In genomic region chr7:4091767-4092166, GRCh38 we compare ENCODE assay signal across 25 cellular contexts.
DNase-seq lines count a peak whose midpoint lies in the region; TF ChIP-seq lines count a peak whose summit lies in the region.
"Had no signal": no experiment of that assay in that cellular context is flagged by ENCODE, and none has a peak within 500 bp of the region (broad histone marks: within the 10 kb centered on the region; RNA-seq: fewer than 3 reads in every experiment).

No MANE protein-coding gene starts in this region.

- H3K9me3 ChIP-seq in BLaER1 treated with 17β-estradiol and CSF1 and Interleukin-3, amounts not matched to agents 10 nM and 100 nM (replicated peaks in 1 of 11): peaks cover 14 to 30% (median 20%) of the 10 kb centered on the region in 11 experiments
- H3K9me3 ChIP-seq in mesenchymal stem cell (ENCODE audit: control insufficient read depth, low read length): peaks cover 22% of the 10 kb centered on the region
- H3K9me3 ChIP-seq: BE2C, HAP-1 had no signal

- H4K20me1 ChIP-seq in BLaER1 treated with 17β-estradiol and CSF1 and Interleukin-3, amounts not matched to agents 10 nM and 100 nM: no peaks in the 10 kb centered on the region

- no peak overlapping the region for H3K14ac ChIP-seq in mesenchymal stem cell (ENCODE audit: low read length in 2 of 2)

- no peak overlapping the region for H2BK5ac ChIP-seq in mesenchymal stem cell (ENCODE audit: low read depth, low read length, poor library complexity, severe bottlenecking)

- H4K91ac ChIP-seq in mesenchymal stem cell (ENCODE audit: low read length): no peak overlapping the region

- no peak for TF ChIP-seq CTCF in epithelial cell of esophagus (IDR thresholded peaks at IDR 0.05; ENCODE audit: insufficient read depth, low read depth, low read length, missing control alignments)
- no peak for TF ChIP-seq CTCF in foreskin fibroblast (IDR thresholded peaks at IDR 0.05; ENCODE audit: low read depth, low read length)

- H2AFZ ChIP-seq in mesenchymal stem cell (ENCODE audit: low read depth, low read length): no peak overlapping the region
- H2AFZ ChIP-seq: GM23338 had no signal

- no peak overlapping the region for H3K4me3 ChIP-seq in BLaER1 treated with 17β-estradiol and CSF1 and Interleukin-3, amounts not matched to agents 10 nM and 100 nM
- H3K4me3 ChIP-seq in epithelial cell of esophagus (ENCODE audit: low read length) (no peak overlapping the region), mesenchymal stem cell (ENCODE audit: insufficient read depth in 1 of 2, low read depth in 1 of 2, low read length in 2 of 2) (no peak overlapping the region), foreskin fibroblast (ENCODE audit: low read depth in 1 of 2, low read length in 2 of 2) (no peak overlapping the region)
- H3K4me3 ChIP-seq: A549, GM23338, HAP-1, SK-N-MC had no signal

- peak; percentile 59 for DNase-seq in HT1080 (ENCODE audit: low read depth)
- peak; percentile 53 for DNase-seq in epithelial cell of esophagus (ENCODE audit: low read depth)
- peak; percentile 10 for DNase-seq in mesenchymal stem cell
- no peak for DNase-seq in ACHN
- DNase-seq in D341Med (ENCODE audit: low spot score): no peak
- no peak for DNase-seq in foreskin fibroblast
- DNase-seq: BE2C; CD4-positive, CD25-positive, alpha-beta regulatory T cell; DMS 273 treated with DMSO at 0.1 percent for 48 hours; DMS79 treated with DMSO at 0.1 percent for 48 hours; KG1; NCI-H1105 treated with DMSO at 0.1 percent for 48 hours; NCI-H2029 treated with DMSO at 0.1 percent for 48 hours; NCI-H2171; NCI-H345; NCI-H524; NCI-H774; SHP77; SW 1271 had no signal

- no peak overlapping the region for H3K9ac ChIP-seq in BLaER1 treated with 17β-estradiol and CSF1 and Interleukin-3, amounts not matched to agents 10 nM and 100 nM
- no peak overlapping the region for H3K9ac ChIP-seq in mesenchymal stem cell (ENCODE audit: low read length)

- H3K4me2 ChIP-seq in BLaER1 treated with 17β-estradiol and CSF1 and Interleukin-3, amounts not matched to agents 10 nM and 100 nM: peak overlapping the region in 6 of 11 experiments; percentile 30 to 59 (median 50); a peak in 8 of 22 replicates
- no peak overlapping the region for H3K4me2 ChIP-seq in mesenchymal stem cell (ENCODE audit: low read length, poor library complexity, severe bottlenecking)
- H3K4me2 ChIP-seq: A549, GM23338 had no signal

- in situ Hi-C loops in ACHN (cut with HindIII; ENCODE audit: low pct_ligation_motif_present, low pct_unique_long_range_greater_than_20kb, low sequenced_read_pairs): no loop called here

- H4K8ac ChIP-seq in mesenchymal stem cell (ENCODE audit: low read length): no peak overlapping the region

- no peak overlapping the region for H2BK120ac ChIP-seq in mesenchymal stem cell (ENCODE audit: low read depth, low read length)

- no peak overlapping the region for H2BK12ac ChIP-seq in mesenchymal stem cell (ENCODE audit: low read length in 2 of 2)

- no peak overlapping the region for H2BK15ac ChIP-seq in mesenchymal stem cell (ENCODE audit: low read depth, poor library complexity, severe bottlenecking)

- H3K27me3 ChIP-seq in BLaER1 treated with 17β-estradiol and CSF1 and Interleukin-3, amounts not matched to agents 10 nM and 100 nM: no peaks in the 10 kb centered on the region
- H3K27me3 ChIP-seq in mesenchymal stem cell (ENCODE audit: control insufficient read depth in 1 of 2, insufficient read depth in 1 of 2, low read length in 2 of 2): no peaks in the 10 kb centered on the region
- H3K27me3 ChIP-seq: BE2C had no signal

- H3K27ac ChIP-seq in BLaER1 treated with 17β-estradiol and CSF1 and Interleukin-3, amounts not matched to agents 10 nM and 100 nM: no peak overlapping the region
- H3K27ac ChIP-seq in mesenchymal stem cell (ENCODE audit: low read length, poor library complexity, severe bottlenecking): no peak overlapping the region
- H3K27ac ChIP-seq: A549, HL-60, SK-N-MC had no signal

- no peak overlapping the region for H3K4ac ChIP-seq in mesenchymal stem cell (ENCODE audit: low read depth in 1 of 2, low read length in 2 of 2)

- WGBS in mesenchymal stem cell: 81% methylated on average over 12 of the region's 12 CpGs

- no peak overlapping the region for H3K18ac ChIP-seq in mesenchymal stem cell (ENCODE audit: low read depth in 1 of 2, low read length in 2 of 2)

- no peaks in the 10 kb centered on the region for H3K36me3 ChIP-seq in BLaER1 treated with 17β-estradiol and CSF1 and Interleukin-3, amounts not matched to agents 10 nM and 100 nM
- peaks cover 0 to 8% of the 10 kb centered on the region in 2 experiments for H3K36me3 ChIP-seq in mesenchymal stem cell (ENCODE audit: control insufficient read depth in 1 of 2, insufficient read depth in 2 of 2, low read depth in 1 of 2, low read length in 2 of 2)
- H3K36me3 ChIP-seq: BE2C, HAP-1 had no signal

- no peak overlapping the region for H2AK5ac ChIP-seq in mesenchymal stem cell (ENCODE audit: low read length, severe bottlenecking)

- peaks cover 0 to 44% (median 18%) of the 10 kb centered on the region in 10 experiments; a peak in 15 of 20 replicates for H3K4me1 ChIP-seq in BLaER1 treated with 17β-estradiol and CSF1 and Interleukin-3, amounts not matched to agents 10 nM and 100 nM
- H3K4me1 ChIP-seq in mesenchymal stem cell (ENCODE audit: control insufficient read depth, insufficient read depth, low read depth, low read length): peaks cover 2% of the 10 kb centered on the region
- H3K4me1 ChIP-seq: A549, BE2C, HAP-1 had no signal

- no peak overlapping the region for H3K23ac ChIP-seq in mesenchymal stem cell (ENCODE audit: low read length in 2 of 2)

- no peaks in the 10 kb centered on the region for H3K79me1 ChIP-seq in mesenchymal stem cell (replicated peaks; ENCODE audit: low read length, poor library complexity, severe bottlenecking)

Comparison
In these comparisons a context has a peak if more than half of its experiments do, and no peak if none do; other contexts are left out.
1. DNase-seq: peak in HT1080 (single experiment), epithelial cell of esophagus (single experiment) and mesenchymal stem cell (single experiment); none in ACHN (single experiment), D341Med (single experiment) and foreskin fibroblast (0 of 2).